ENCODE assay signal across 1 cellular context in genomic region chrX:51407520-51408409, GRCh38.
TF ChIP-seq lines count a peak whose summit lies in the region.

No MANE protein-coding gene starts in this region.

TF ChIP-seq in GM23338, 12 proteins besides CTCF, POLR2A, EP300 and RAD21 (continued from another document):
- TF ChIP-seq, protein P1, sequence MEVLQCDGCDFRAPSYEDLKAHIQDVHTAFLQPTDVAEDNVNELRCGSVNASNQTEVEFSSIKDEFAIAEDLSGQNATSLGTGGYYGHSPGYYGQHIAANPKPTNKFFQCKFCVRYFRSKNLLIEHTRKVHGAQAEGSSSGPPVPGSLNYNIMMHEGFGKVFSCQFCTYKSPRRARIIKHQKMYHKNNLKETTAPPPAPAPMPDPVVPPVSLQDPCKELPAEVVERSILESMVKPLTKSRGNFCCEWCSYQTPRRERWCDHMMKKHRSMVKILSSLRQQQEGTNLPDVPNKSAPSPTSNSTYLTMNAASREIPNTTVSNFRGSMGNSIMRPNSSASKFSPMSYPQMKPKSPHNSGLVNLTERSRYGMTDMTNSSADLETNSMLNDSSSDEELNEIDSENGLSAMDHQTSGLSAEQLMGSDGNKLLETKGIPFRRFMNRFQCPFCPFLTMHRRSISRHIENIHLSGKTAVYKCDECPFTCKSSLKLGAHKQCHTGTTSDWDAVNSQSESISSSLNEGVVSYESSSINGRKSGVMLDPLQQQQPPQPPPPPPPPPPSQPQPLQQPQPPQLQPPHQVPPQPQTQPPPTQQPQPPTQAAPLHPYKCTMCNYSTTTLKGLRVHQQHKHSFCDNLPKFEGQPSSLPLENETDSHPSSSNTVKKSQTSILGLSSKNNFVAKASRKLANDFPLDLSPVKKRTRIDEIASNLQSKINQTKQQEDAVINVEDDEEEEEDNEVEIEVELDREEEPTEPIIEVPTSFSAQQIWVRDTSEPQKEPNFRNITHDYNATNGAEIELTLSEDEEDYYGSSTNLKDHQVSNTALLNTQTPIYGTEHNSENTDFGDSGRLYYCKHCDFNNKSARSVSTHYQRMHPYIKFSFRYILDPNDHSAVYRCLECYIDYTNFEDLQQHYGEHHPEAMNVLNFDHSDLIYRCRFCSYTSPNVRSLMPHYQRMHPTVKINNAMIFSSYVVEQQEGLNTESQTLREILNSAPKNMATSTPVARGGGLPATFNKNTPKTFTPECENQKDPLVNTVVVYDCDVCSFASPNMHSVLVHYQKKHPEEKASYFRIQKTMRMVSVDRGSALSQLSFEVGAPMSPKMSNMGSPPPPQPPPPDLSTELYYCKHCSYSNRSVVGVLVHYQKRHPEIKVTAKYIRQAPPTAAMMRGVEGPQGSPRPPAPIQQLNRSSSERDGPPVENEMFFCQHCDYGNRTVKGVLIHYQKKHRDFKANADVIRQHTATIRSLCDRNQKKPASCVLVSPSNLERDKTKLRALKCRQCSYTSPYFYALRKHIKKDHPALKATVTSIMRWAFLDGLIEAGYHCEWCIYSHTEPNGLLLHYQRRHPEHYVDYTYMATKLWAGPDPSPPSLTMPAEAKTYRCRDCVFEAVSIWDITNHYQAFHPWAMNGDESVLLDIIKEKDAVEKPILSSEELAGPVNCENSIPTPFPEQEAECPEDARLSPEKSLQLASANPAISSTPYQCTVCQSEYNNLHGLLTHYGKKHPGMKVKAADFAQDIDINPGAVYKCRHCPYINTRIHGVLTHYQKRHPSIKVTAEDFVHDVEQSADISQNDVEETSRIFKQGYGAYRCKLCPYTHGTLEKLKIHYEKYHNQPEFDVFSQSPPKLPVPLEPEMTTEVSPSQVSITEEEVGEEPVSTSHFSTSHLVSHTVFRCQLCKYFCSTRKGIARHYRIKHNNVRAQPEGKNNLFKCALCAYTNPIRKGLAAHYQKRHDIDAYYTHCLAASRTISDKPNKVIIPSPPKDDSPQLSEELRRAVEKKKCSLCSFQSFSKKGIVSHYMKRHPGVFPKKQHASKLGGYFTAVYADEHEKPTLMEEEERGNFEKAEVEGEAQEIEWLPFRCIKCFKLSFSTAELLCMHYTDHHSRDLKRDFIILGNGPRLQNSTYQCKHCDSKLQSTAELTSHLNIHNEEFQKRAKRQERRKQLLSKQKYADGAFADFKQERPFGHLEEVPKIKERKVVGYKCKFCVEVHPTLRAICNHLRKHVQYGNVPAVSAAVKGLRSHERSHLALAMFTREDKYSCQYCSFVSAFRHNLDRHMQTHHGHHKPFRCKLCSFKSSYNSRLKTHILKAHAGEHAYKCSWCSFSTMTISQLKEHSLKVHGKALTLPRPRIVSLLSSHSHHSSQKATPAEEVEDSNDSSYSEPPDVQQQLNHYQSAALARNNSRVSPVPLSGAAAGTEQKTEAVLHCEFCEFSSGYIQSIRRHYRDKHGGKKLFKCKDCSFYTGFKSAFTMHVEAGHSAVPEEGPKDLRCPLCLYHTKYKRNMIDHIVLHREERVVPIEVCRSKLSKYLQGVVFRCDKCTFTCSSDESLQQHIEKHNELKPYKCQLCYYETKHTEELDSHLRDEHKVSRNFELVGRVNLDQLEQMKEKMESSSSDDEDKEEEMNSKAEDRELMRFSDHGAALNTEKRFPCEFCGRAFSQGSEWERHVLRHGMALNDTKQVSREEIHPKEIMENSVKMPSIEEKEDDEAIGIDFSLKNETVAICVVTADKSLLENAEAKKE (CRISPR knock-in tag; IDR thresholded peaks at IDR 0.05), result no peak
- TF ChIP-seq, protein P2, sequence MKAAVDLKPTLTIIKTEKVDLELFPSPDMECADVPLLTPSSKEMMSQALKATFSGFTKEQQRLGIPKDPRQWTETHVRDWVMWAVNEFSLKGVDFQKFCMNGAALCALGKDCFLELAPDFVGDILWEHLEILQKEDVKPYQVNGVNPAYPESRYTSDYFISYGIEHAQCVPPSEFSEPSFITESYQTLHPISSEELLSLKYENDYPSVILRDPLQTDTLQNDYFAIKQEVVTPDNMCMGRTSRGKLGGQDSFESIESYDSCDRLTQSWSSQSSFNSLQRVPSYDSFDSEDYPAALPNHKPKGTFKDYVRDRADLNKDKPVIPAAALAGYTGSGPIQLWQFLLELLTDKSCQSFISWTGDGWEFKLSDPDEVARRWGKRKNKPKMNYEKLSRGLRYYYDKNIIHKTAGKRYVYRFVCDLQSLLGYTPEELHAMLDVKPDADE (IDR thresholded peaks at IDR 0.05), result no peak
- TF ChIP-seq ZNF331 (CRISPR knock-in tag; IDR thresholded peaks at IDR 0.05; ENCODE audit: low read depth), result no peak
